Comparison of ENCODE assay signal across 28 cellular contexts in genomic region chr5:1066676-1067075, GRCh38. TPM values are rescaled to one million over a fixed set of nuclear protein-coding genes. Genes with fewer than 3 reads are reported as not detected.
"Had no signal": no experiment of that assay in that cellular context is flagged by ENCODE, and none has a peak within 500 bp of the region (broad histone marks: within the 10 kb centered on the region; RNA-seq: fewer than 3 reads in every experiment).

No MANE protein-coding gene starts in this region.

- H3K9me3 ChIP-seq: breast epithelium, colonic mucosa, esophagus squamous epithelium, gastroesophageal sphincter, heart left ventricle, neutrophil, pancreas, psoas muscle, thyroid gland, upper lobe of right lung had no signal

- H3K27me3 Mint-ChIP-seq: activated CD4-positive, alpha-beta T cell treated with anti-CD3 and anti-CD28 coated beads, Interleukin-2, amount 10 ng/mL, durations not matched to agents 7 days and 5 days; activated CD8-positive, alpha-beta memory T cell treated with anti-CD3 and anti-CD28 coated beads, Interleukin-2, amount 10 ng/mL, durations not matched to agents 7 days and 5 days; activated CD8-positive, alpha-beta T cell treated with anti-CD3 and anti-CD28 coated beads for 36 hours; activated naive CD8-positive, alpha-beta T cell treated with anti-CD3 and anti-CD28 coated beads, Interleukin-2, amount 10 ng/mL, durations not matched to agents 7 days and 5 days; effector memory CD8-positive, alpha-beta T cell; naive thymus-derived CD8-positive, alpha-beta T cell; T-cell had no signal

- H3K36me3 ChIP-seq: colonic mucosa, neutrophil had no signal

- H3K4me3 ChIP-seq: breast epithelium, colonic mucosa, dorsolateral prefrontal cortex, esophagus squamous epithelium, gastroesophageal sphincter, heart left ventricle, pancreas, psoas muscle, thyroid gland, upper lobe of right lung had no signal

- H3K36me3 Mint-ChIP-seq: activated CD8-positive, alpha-beta memory T cell treated with anti-CD3 and anti-CD28 coated beads, Interleukin-2, amount 10 ng/mL, durations not matched to agents 7 days and 5 days; activated naive CD8-positive, alpha-beta T cell treated with anti-CD3 and anti-CD28 coated beads, Interleukin-2, amount 10 ng/mL, durations not matched to agents 7 days and 5 days had no signal

- H3K4me3 Mint-ChIP-seq: activated CD4-positive, alpha-beta T cell treated with anti-CD3 and anti-CD28 coated beads, Interleukin-2, amount 10 ng/mL, durations not matched to agents 7 days and 5 days; activated CD8-positive, alpha-beta memory T cell treated with anti-CD3 and anti-CD28 coated beads, Interleukin-2, amount 10 ng/mL, durations not matched to agents 7 days and 5 days; activated CD8-positive, alpha-beta T cell treated with anti-CD3 and anti-CD28 coated beads for 36 hours; activated naive CD8-positive, alpha-beta T cell treated with anti-CD3 and anti-CD28 coated beads, Interleukin-2, amount 10 ng/mL, durations not matched to agents 7 days and 5 days; effector memory CD8-positive, alpha-beta T cell; naive thymus-derived CD8-positive, alpha-beta T cell; T-cell had no signal

- DNase-seq: activated CD4-positive, alpha-beta T cell treated with anti-CD3 and anti-CD28 coated beads, Interleukin-2, amount 10 ng/mL, durations not matched to agents 7 days and 5 days; activated CD4-positive, CD25-positive, alpha-beta regulatory T cell treated with anti-CD3 and anti-CD28 coated beads, Interleukin-2, amount 50 U/mL, for 72 hours; activated CD8-positive, alpha-beta memory T cell treated with anti-CD3 and anti-CD28 coated beads, Interleukin-2, amount 10 ng/mL, durations not matched to agents 7 days and 5 days; activated CD8-positive, alpha-beta T cell treated with anti-CD3 and anti-CD28 coated beads for 36 hours; activated gamma-delta T cell treated with Interleukin-2 at 50 U/mL for 16 hours; activated naive CD8-positive, alpha-beta T cell treated with anti-CD3 and anti-CD28 coated beads, Interleukin-2, amount 10 ng/mL, durations not matched to agents 7 days and 5 days; amniotic stem cell; colonic mucosa; dorsolateral prefrontal cortex; effector memory CD8-positive, alpha-beta T cell; esophagus squamous epithelium; stimulated activated CD4-positive, alpha-beta T cell treated with anti-CD3 and anti-CD28 coated beads, Interleukin-4, amount 100 ng/mL, for 24 hours; stimulated activated naive CD4-positive, alpha-beta T cell treated with Interleukin-2 at 50 U/mL for 16 hours; substantia nigra; T-cell; thyroid gland; upper lobe of right lung; WERI-Rb-1 had no signal

- H3K4me1 Mint-ChIP-seq: activated CD4-positive, alpha-beta T cell treated with anti-CD3 and anti-CD28 coated beads, Interleukin-2, amount 10 ng/mL, durations not matched to agents 7 days and 5 days; activated CD8-positive, alpha-beta memory T cell treated with anti-CD3 and anti-CD28 coated beads, Interleukin-2, amount 10 ng/mL, durations not matched to agents 7 days and 5 days; activated naive CD8-positive, alpha-beta T cell treated with anti-CD3 and anti-CD28 coated beads, Interleukin-2, amount 10 ng/mL, durations not matched to agents 7 days and 5 days; naive thymus-derived CD8-positive, alpha-beta T cell; T-cell had no signal

- FAIRE-seq: endothelial cell of umbilical vein, islet of Langerhans, pancreas, TTC549 had no signal

- H3K27ac ChIP-seq: breast epithelium, colonic mucosa, dorsolateral prefrontal cortex, esophagus squamous epithelium, gastroesophageal sphincter, neutrophil, pancreas, psoas muscle, thyroid gland, upper lobe of right lung, WERI-Rb-1 had no signal

- H3K9me3 Mint-ChIP-seq: activated CD4-positive, alpha-beta T cell treated with anti-CD3 and anti-CD28 coated beads, Interleukin-2, amount 10 ng/mL, durations not matched to agents 7 days and 5 days; activated CD8-positive, alpha-beta T cell treated with anti-CD3 and anti-CD28 coated beads for 36 hours; activated naive CD8-positive, alpha-beta T cell treated with anti-CD3 and anti-CD28 coated beads, Interleukin-2, amount 10 ng/mL, durations not matched to agents 7 days and 5 days; effector memory CD8-positive, alpha-beta T cell; naive thymus-derived CD8-positive, alpha-beta T cell; T-cell had no signal

- H3K27ac Mint-ChIP-seq: activated CD8-positive, alpha-beta memory T cell treated with anti-CD3 and anti-CD28 coated beads, Interleukin-2, amount 10 ng/mL, durations not matched to agents 7 days and 5 days; activated CD8-positive, alpha-beta T cell treated with anti-CD3 and anti-CD28 coated beads for 36 hours; activated naive CD8-positive, alpha-beta T cell treated with anti-CD3 and anti-CD28 coated beads, Interleukin-2, amount 10 ng/mL, durations not matched to agents 7 days and 5 days; T-cell had no signal

- H3K27me3 ChIP-seq: breast epithelium, colonic mucosa, dorsolateral prefrontal cortex, esophagus squamous epithelium, gastroesophageal sphincter, heart left ventricle, neutrophil, pancreas, thyroid gland, upper lobe of right lung had no signal

- ATAC-seq: activated CD8-positive, alpha-beta memory T cell treated with anti-CD3 and anti-CD28 coated beads, Interleukin-2, amount 10 ng/mL, durations not matched to agents 7 days and 5 days; activated CD8-positive, alpha-beta T cell treated with anti-CD3 and anti-CD28 coated beads for 36 hours; effector memory CD8-positive, alpha-beta T cell; gastroesophageal sphincter; naive thymus-derived CD8-positive, alpha-beta T cell; pancreas; psoas muscle; T-cell; upper lobe of right lung had no signal

- H3K4me1 ChIP-seq: breast epithelium, colonic mucosa, esophagus squamous epithelium, gastroesophageal sphincter, pancreas, psoas muscle, thyroid gland, upper lobe of right lung had no signal

RNA-seq across cellular contexts. Expression of gene NKD2, which starts 58.1 kb away (rescaled TPM):
- total RNA-seq: endothelial cell of umbilical vein; naive thymus-derived CD8-positive, alpha-beta T cell had no signal
